In genomic region chr21:16651956-16652355, GRCh38 we compare ENCODE assay signal across 26 cellular contexts.
"Had no signal": no experiment of that assay in that cellular context is flagged by ENCODE, and none has a peak within 500 bp of the region (broad histone marks: within the 10 kb centered on the region; RNA-seq: fewer than 3 reads in every experiment).

No MANE protein-coding gene starts in this region.

- ATAC-seq: naive thymus-derived CD4-positive, alpha-beta T cell; natural killer cell treated with Interleukin-12 subunit alpha and Interleukin-12 subunit beta and Interleukin-15 and Interleukin-18, amount 100 ng/mL, for 72 hours; pancreas; right cardiac atrium; right lobe of liver; stimulated activated effector memory CD8-positive, alpha-beta T cell treated with anti-CD3 and anti-CD28 coated beads, Interleukin-12 subunit alpha, Interleukin-12 subunit beta, amount 100 ng/mL, for 72 hours; stimulated activated naive B cell treated with anti-CD40 and anti-IgM and Interleukin-4, amounts not matched to agents 10 μg/mL and 1 μg/mL and 100 μg/mL, for 72 hours had no signal

- H3K9me3 ChIP-seq: neutrophil, pancreas, prostate gland, sigmoid colon, stomach, thoracic aorta, thyroid gland, tibial nerve, upper lobe of left lung, vagina had no signal

- H3K27me3 ChIP-seq: neutrophil, pancreas, right lobe of liver, sigmoid colon, stomach, thyroid gland, tibial nerve, upper lobe of left lung, vagina had no signal

- DNase-seq: naive thymus-derived CD4-positive, alpha-beta T cell; nephron progenitor cell; nucleus accumbens; pancreas; right cardiac atrium; right lobe of liver; sigmoid colon; small intestine; stimulated activated CD4-positive, alpha-beta T cell treated with anti-CD3 and anti-CD28 coated beads, Interleukin-15, amount 100 ng/mL, for 24 hours; stimulated activated CD4-positive, alpha-beta T cell treated with anti-CD3 and anti-CD28 coated beads, Interleukin-2, amount 100 ng/mL, for 24 hours; stimulated activated CD4-positive, alpha-beta T cell treated with anti-CD3 and anti-CD28 coated beads, Interleukin-2, amount 100 ng/mL, for 48 hours; stimulated activated CD4-positive, alpha-beta T cell treated with anti-CD3 and anti-CD28 coated beads, Interleukin-4, amount 100 ng/mL, for 24 hours; stimulated activated naive B cell treated with anti-CD40 and anti-IgM and Interleukin-4, amounts not matched to agents 10 μg/mL and 1 μg/mL and 100 μg/mL, for 72 hours; stimulated activated naive CD4-positive, alpha-beta T cell treated with Interleukin-2 at 50 U/mL for 16 hours; stomach; thyroid gland; trophoblast cell; upper lobe of left lung had no signal

- H3K4me3 ChIP-seq: pancreas, prostate gland, right lobe of liver, sigmoid colon, stomach, thoracic aorta, thyroid gland, tibial nerve, upper lobe of left lung, vagina had no signal

- FAIRE-seq: small intestine, urothelium cell line had no signal

- H3K4me1 ChIP-seq: pancreas, prostate gland, right lobe of liver, thyroid gland, tibial nerve, upper lobe of left lung had no signal

- H3K27ac ChIP-seq: neutrophil, pancreas, prostate gland, right lobe of liver, sigmoid colon, stomach, thoracic aorta, thyroid gland, tibial nerve, upper lobe of left lung, vagina had no signal

- H3K36me3 ChIP-seq: neutrophil, pancreas, prostate gland, right lobe of liver, sigmoid colon, stomach, thoracic aorta, thyroid gland, tibial nerve, upper lobe of left lung, vagina had no signal
